Comparison of ENCODE assay signal across 15 cellular contexts in the genomic region with DNA sequence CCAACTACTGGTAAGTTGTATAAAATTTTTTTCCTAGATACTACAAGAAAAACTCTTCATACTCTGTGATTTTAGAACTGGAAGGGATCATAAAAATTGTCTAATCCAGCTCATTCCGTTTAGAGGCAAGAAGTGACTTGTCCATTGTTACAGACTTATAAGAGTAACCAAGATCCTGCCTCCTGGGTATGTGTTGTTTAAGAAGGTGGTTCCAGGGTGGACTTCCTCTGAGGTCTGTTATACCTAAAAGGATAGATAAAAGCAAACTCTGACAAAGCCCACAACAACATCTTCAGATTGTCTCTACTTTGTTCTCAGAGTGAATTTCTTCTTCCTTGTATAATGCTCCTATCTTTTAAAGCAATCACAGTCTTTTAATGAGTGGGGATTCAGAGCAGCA. TPM values are rescaled to one million over a fixed set of nuclear protein-coding genes. Genes with fewer than 3 reads are reported as not detected.
DNase-seq lines count a peak whose midpoint lies in the region; ATAC-seq and TF ChIP-seq lines count a peak whose summit lies in the region.
"Had no signal": no experiment of that assay in that cellular context is flagged by ENCODE, and none has a peak within 500 bp of the region (broad histone marks: within the 10 kb centered on the region; RNA-seq: fewer than 3 reads in every experiment).

No MANE protein-coding gene starts in this region.

- WGBS in mammary epithelial cell (ENCODE audit: low coverage, missing lambda C conversion rate): 0% methylated on average over 1 of the region's 1 CpG

- peak overlapping the region; percentile 71 for H3K4me2 ChIP-seq in mammary epithelial cell (ENCODE audit: insufficient read depth, low read depth, low read length)

- CTCF ChIA-PET in mammary epithelial cell (lab: Charles Lee; ENCODE audit: low non-redundant PET): no interaction called here

- H3K9me3 ChIP-seq in mammary epithelial cell (replicated peaks; ENCODE audit: insufficient read depth, low read length) (peaks cover 7% of the 10 kb centered on the region), breast epithelium (no peaks in the 10 kb centered on the region), RWPE2 (ENCODE audit: severe bottlenecking) (no peaks in the 10 kb centered on the region)
- H3K9me3 ChIP-seq: gastrocnemius medialis, left lung, pancreas, suprapubic skin had no signal

- dilution Hi-C loops in mammary epithelial cell (cut with HindIII; ENCODE audit: low sequenced_read_pairs): no loop called here

- in situ Hi-C loops in mammary epithelial cell (cut with MboI; ENCODE audit: low sequenced_read_pairs in 2 of 2): loop anchor here (25.0 kb wide), 1 partner anchor 267 kb away; no protein-coding TSS in a partner anchor

- H3K27me3 ChIP-seq in mammary epithelial cell (ENCODE audit: insufficient read depth, low read length) (no peaks in the 10 kb centered on the region), breast epithelium (no peaks in the 10 kb centered on the region), RWPE2 (ENCODE audit: insufficient read depth, poor library complexity, severe bottlenecking) (no peaks in the 10 kb centered on the region)
- H3K27me3 ChIP-seq: gastrocnemius medialis, left lung, pancreas, suprapubic skin had no signal

- H3K4me1 ChIP-seq in mammary epithelial cell (ENCODE audit: insufficient read depth, low read length): peaks cover 50% of the 10 kb centered on the region
- H3K4me1 ChIP-seq in breast epithelium: no peaks in the 10 kb centered on the region
- peaks cover 53% of the 10 kb centered on the region for H3K4me1 ChIP-seq in RWPE2 (ENCODE audit: insufficient read depth, poor library complexity, severe bottlenecking)
- H3K4me1 ChIP-seq: pancreas had no signal

- H3K4me3 ChIP-seq in mammary epithelial cell (replicated peaks in 1 of 3; ENCODE audit: insufficient read depth in 1 of 3, low read depth in 2 of 3, low read length in 3 of 3) (peak overlapping the region in 1 of 3 experiments; percentile 7), breast epithelium (no peak overlapping the region), RWPE2 (ENCODE audit: severe bottlenecking) (no peak overlapping the region)
- H3K4me3 ChIP-seq: gastrocnemius medialis, left lung, pancreas, suprapubic skin had no signal

- ATAC-seq in RWPE2 (ENCODE audit: low read depth) (peak; percentile 53; the same call in 2 of the 3 replicates), HG03571 (IDR thresholded peaks at IDR 0.05; ENCODE audit: unreplicated experiment) (no peak)
- ATAC-seq: activated CD4-positive, CD25-positive, alpha-beta regulatory T cell treated with anti-CD3 and anti-CD28 coated beads, Interleukin-2, amount 50 U/mL, for 24 hours; gastrocnemius medialis; left lung; pancreas had no signal

- no peak for TF ChIP-seq POLR2A in breast epithelium (IDR thresholded peaks at IDR 0.05)

- H3K9ac ChIP-seq in mammary epithelial cell (ENCODE audit: insufficient read depth, low read length): peak overlapping the region; percentile 22

- no peaks in the 10 kb centered on the region for H4K20me1 ChIP-seq in mammary epithelial cell (ENCODE audit: insufficient read depth, low read length)

- intact Hi-C loops in mammary epithelial cell (cut with micrococcal nuclease) (loop anchor here (5.0 kb wide), 1 partner anchor 112 kb away; no protein-coding TSS in a partner anchor), breast epithelium (cut with DNase I; ENCODE audit: low total_unique reads) (no loop called here)

- H3K27ac ChIP-seq in mammary epithelial cell (ENCODE audit: insufficient read depth, low read depth, low read length): peak overlapping the region; percentile 96
- H3K27ac ChIP-seq in breast epithelium: no peak overlapping the region
- peak overlapping the region; percentile 90 for H3K27ac ChIP-seq in RWPE2 (ENCODE audit: poor library complexity, severe bottlenecking)
- peak overlapping the region; percentile 93 for H3K27ac ChIP-seq in epithelial cell of prostate
- H3K27ac ChIP-seq: left lung, pancreas, suprapubic skin had no signal

- H3K36me3 ChIP-seq in mammary epithelial cell (ENCODE audit: insufficient read depth, low read length) (no peaks in the 10 kb centered on the region), breast epithelium (no peaks in the 10 kb centered on the region), RWPE2 (ENCODE audit: low read depth) (peaks cover 7% of the 10 kb centered on the region; the same call in 1 of the 2 replicates)
- H3K36me3 ChIP-seq: gastrocnemius medialis, pancreas had no signal

- H3K79me2 ChIP-seq in mammary epithelial cell (ENCODE audit: insufficient read depth, low read length): peaks cover 57% of the 10 kb centered on the region

- BruUV-seq in mammary epithelial cell (replicated peaks; lab: Mats Ljungman, UMichigan): no TSS peak

- DNase-seq in mammary epithelial cell: peak; percentile 63
- DNase-seq in breast epithelium (ENCODE audit: low spot score in 2 of 2): no peak
- no peak for DNase-seq in RWPE2 (ENCODE audit: low spot score)
- DNase-seq in epithelial cell of prostate (ENCODE audit: low read depth, low spot score): no peak
- no peak for DNase-seq in kidney tubule cell (ENCODE audit: low spot score)
- no peak for DNase-seq in NCI-H2029 (lab: John Stamatoyannopoulos, UW)
- DNase-seq: aorta, gastrocnemius medialis, left lung, MM.1S, pancreas, SHP77 treated with DMSO at 0.1 percent for 48 hours had no signal

- TF ChIP-seq CTCF in mammary epithelial cell (conservative IDR thresholded peaks at IDR 0.05 in 1 of 2, IDR thresholded peaks at IDR 0.05 in 1 of 2; ENCODE audit: extremely low read depth in 1 of 2, insufficient read depth in 1 of 2, low read depth in 1 of 2, low read length in 2 of 2) (no peak), breast epithelium (IDR thresholded peaks at IDR 0.05) (no peak), RWPE2 (IDR thresholded peaks at IDR 0.05; ENCODE audit: poor library complexity, severe bottlenecking) (no peak)

- no peak overlapping the region for H2AFZ ChIP-seq in mammary epithelial cell (ENCODE audit: low read depth, low read length)

RNA-seq across cellular contexts. Expression of gene TGFBR1, which starts 24.2 kb away (rescaled TPM):
- total RNA-seq in mammary epithelial cell (100 to 1,000 TPM in 1 of 2 donors, 10 to 100 TPM in 1; 48.2 to 102 TPM), breast epithelium (10 to 100 TPM; 33.1 to 35.4 (median 34.5) TPM)
- polyA plus RNA-seq in mammary epithelial cell: 20.5 TPM
- polyA minus RNA-seq in mammary epithelial cell: 107 TPM

Comparison
In these comparisons a context has a peak if more than half of its experiments do, and no peak if none do; other contexts are left out.
1. H3K27ac ChIP-seq: peak in mammary epithelial cell (single experiment), RWPE2 (single experiment) and epithelial cell of prostate (single experiment); none in breast epithelium (0 of 2).